Comparison of ENCODE assay signal across 8 cellular contexts in the genomic region with DNA sequence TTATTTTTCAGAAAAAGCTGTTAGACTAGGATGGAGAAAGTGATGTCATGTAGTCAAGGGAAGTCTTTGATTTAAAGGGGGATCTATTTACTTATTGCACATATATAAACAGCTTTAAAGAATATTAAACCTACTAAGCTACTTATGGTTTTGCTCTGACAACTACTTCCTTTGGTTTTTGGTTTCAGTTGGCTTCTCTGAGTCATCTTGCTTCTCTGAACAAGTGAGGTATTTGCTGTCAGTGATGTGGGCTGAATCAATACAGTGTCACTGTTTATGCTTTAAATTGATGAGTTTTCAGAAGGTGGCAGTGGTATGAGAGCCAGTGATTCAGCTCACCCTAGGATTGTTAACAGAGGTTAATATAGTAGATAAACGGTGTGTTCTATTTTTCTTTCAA.
A peak's percentile ranks its signal among the peaks of the same experiment; 100 is the strongest.
DNase-seq lines count a peak whose midpoint lies in the region; ATAC-seq and TF ChIP-seq lines count a peak whose summit lies in the region.

No MANE protein-coding gene starts in this region.

- no peaks in the 10 kb centered on the region for H3K9me3 ChIP-seq in BE2C

- no peak overlapping the region for H3K4me3 ChIP-seq in GM12865 (ENCODE audit: low read depth, low read length)
- H3K4me3 ChIP-seq in BE2C (ENCODE audit: low read depth, low read length): no peak overlapping the region

- DNase-seq in GM12865 (ENCODE audit: low read depth) (peak; percentile 74), fibroblast of gingiva (ENCODE audit: low read depth) (peak; percentile 17), NCI-H128 (lab: John Stamatoyannopoulos, UW; ENCODE audit: unreplicated experiment) (no peak), BE2C (no peak), COLO668 (lab: John Stamatoyannopoulos, UW; ENCODE audit: unreplicated experiment) (no peak), erythroblast (lab: John Stamatoyannopoulos, UW) (no peak)

- H3K36me3 ChIP-seq in BE2C: peaks cover 32% of the 10 kb centered on the region

- no peaks in the 10 kb centered on the region for H3K27me3 ChIP-seq in BE2C

- ATAC-seq in GM21526 (IDR thresholded peaks at IDR 0.05; ENCODE audit: low FRiP score, unreplicated experiment) (peak; percentile 99), HG03571 (IDR thresholded peaks at IDR 0.05; ENCODE audit: unreplicated experiment) (peak; percentile 97)

- TF ChIP-seq CTCF in GM12865 (IDR thresholded peaks at IDR 0.05; ENCODE audit: insufficient read depth, low read depth, low read length, missing control alignments): no peak
- TF ChIP-seq CTCF in BE2C (IDR thresholded peaks at IDR 0.05; ENCODE audit: low read depth, low read length): no peak

- no peak for TF ChIP-seq POLR2A in erythroblast (IDR thresholded peaks at IDR 0.05; ENCODE audit: low read length)

- H3K4me1 ChIP-seq in BE2C: peaks cover 3% of the 10 kb centered on the region

Comparison
In these comparisons a context has a peak if more than half of its experiments do, and no peak if none do; other contexts are left out.
1. DNase-seq: peak in GM12865 (single experiment) and fibroblast of gingiva (single experiment); none in NCI-H128 (single experiment), BE2C (single experiment), COLO668 (single experiment) and erythroblast (0 of 2).